8 cellular contexts compared by ENCODE assay signal in the genomic region with DNA sequence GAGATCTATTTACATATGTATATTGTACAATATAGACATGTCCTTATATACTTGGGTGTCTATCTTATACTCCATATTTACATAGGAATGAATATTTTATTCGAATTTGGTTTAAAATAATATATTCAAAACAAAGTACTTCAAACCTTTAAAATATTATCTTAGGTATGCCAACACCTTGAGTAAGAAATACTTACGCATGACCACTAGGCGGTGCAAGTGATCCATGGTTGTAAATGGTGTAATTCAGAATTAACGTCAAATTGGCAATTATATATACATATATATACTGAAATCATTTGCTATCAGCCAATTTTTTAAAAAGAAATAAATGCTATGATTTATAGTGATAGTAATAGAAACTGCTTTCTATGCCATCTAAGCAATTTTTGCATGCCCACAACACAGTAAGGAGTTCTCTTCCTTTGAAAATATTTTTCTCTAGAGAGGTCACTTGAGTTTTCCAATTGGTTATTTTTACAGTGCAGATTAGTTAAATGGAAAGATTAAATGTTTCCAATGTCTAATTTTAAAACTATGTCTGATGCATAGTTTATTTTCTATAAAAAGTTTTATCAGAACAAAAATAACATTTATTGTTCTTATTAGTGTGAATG. TPM values are rescaled to one million over a fixed set of nuclear protein-coding genes. Genes with fewer than 3 reads are reported as not detected.
DNase-seq lines count a peak whose midpoint lies in the region; ATAC-seq, FAIRE-seq and TF ChIP-seq lines count a peak whose summit lies in the region.

No MANE protein-coding gene starts in this region.

- no peak overlapping the region for H3K27ac Mint-ChIP-seq in nephron progenitor cell

- no peak for ATAC-seq in GM18520 (IDR thresholded peaks at IDR 0.05; ENCODE audit: unreplicated experiment)

- H3K4me3 ChIP-seq in WI38 (ENCODE audit: low read depth, low read length) (no peak overlapping the region), uterus (no peak overlapping the region)

- H3K27me3 Mint-ChIP-seq in nephron progenitor cell (ENCODE audit: low read depth, poor library complexity) = no peaks in the 10 kb centered on the region

- H3K4me3 Mint-ChIP-seq in nephron progenitor cell = no peak overlapping the region

- H3K27ac ChIP-seq in uterus = no peak overlapping the region

- no peaks in the 10 kb centered on the region for H3K9me3 Mint-ChIP-seq in nephron progenitor cell

- no peaks in the 10 kb centered on the region for H3K36me3 ChIP-seq in uterus

- peaks cover 1% of the 10 kb centered on the region for H3K4me1 Mint-ChIP-seq in nephron progenitor cell

- FAIRE-seq in GM19239 (lab: Jason Lieb, UNC) = peak; percentile 91

- peak; percentile 72; the same call in 1 of the 2 replicates for TF ChIP-seq CTCF in WI38 (IDR thresholded peaks at IDR 0.05; ENCODE audit: low read depth, low read length)
- peak; percentile 95 for TF ChIP-seq CTCF in nephron progenitor cell (IDR thresholded peaks at IDR 0.05)
- TF ChIP-seq CTCF in uterus (IDR thresholded peaks at IDR 0.05) = peak; percentile 44 to 49 (median 47)

- TF ChIP-seq POLR2A in uterus (IDR thresholded peaks at IDR 0.05) = no peak

- no peaks in the 10 kb centered on the region for H3K9me3 ChIP-seq in uterus

- no peaks in the 10 kb centered on the region for H3K27me3 ChIP-seq in uterus

- DNase-seq in CD1c-positive myeloid dendritic cell (ENCODE audit: extremely low spot score) = peak; percentile 51
- DNase-seq in GM19239 (ENCODE audit: insufficient read length, low spot score) = no peak
- DNase-seq in NCI-H1105 treated with DMSO at 0.1 percent for 48 hours (lab: John Stamatoyannopoulos, UW) = peak; percentile 47
- DNase-seq in dermis blood vessel endothelial cell = peak; percentile 77
- DNase-seq in nephron progenitor cell = peak; percentile 65
- no peak for DNase-seq in uterus

- no peaks in the 10 kb centered on the region for H3K4me1 ChIP-seq in uterus

- intact Hi-C loops in uterus (cut with DNase I; ENCODE audit: low total_unique reads) = no loop called here

- H3K36me3 Mint-ChIP-seq in nephron progenitor cell (ENCODE audit: low read depth) = no peaks in the 10 kb centered on the region

RNA-seq across cellular contexts. Expression of gene SPAG16, which starts 37.5 kb away (rescaled TPM):
- total RNA-seq in dermis blood vessel endothelial cell = 9.5 and 10.6 TPM in 2 replicates
- total RNA-seq in uterus = 10 to 100 TPM in 2 of 4 donors, 1 to 10 TPM in 2; 5.0 to 73.8 (median 21.6) TPM

Comparison
In these comparisons a context has a peak if more than half of its experiments do, and no peak if none do; other contexts are left out.
1. DNase-seq: peak in CD1c-positive myeloid dendritic cell (single experiment), NCI-H1105 treated with DMSO at 0.1 percent for 48 hours (single experiment), dermis blood vessel endothelial cell (single experiment) and nephron progenitor cell (single experiment); none in GM19239 (single experiment) and uterus (0 of 2).
2. Peak in every context shown above with its lines, with median percentiles within 50 percentile points of each other: CTCF ChIP-seq.